Comparison of ENCODE assay signal across 15 cellular contexts in the genomic region with DNA sequence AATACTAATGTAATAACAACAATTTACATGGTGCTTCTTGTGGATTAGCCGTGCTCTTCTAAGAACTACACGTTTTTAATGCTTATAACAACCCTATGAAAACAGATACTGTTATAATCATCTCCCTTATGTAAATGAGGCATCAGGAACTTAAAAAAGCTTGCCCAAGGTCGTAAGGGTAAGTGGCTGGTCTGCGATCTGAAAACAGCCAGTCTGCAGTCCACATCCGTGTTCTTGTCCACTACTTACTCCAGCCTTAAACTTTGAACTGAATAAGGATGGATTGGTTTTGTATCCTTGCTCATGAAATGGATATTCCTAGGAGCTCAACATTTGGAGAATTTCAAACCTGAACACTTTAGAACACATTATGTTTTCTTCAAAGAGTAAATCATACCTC. TPM values are rescaled to one million over a fixed set of nuclear protein-coding genes. Genes with fewer than 3 reads are reported as not detected.
DNase-seq lines count a peak whose midpoint lies in the region; ATAC-seq, FAIRE-seq and TF ChIP-seq lines count a peak whose summit lies in the region.
"Had no signal": no experiment of that assay in that cellular context is flagged by ENCODE, and none has a peak within 500 bp of the region (broad histone marks: within the 10 kb centered on the region; RNA-seq: fewer than 3 reads in every experiment).

No MANE protein-coding gene starts in this region.

- H3K36me3 ChIP-seq in ascending aorta (no peaks in the 10 kb centered on the region), keratinocyte (ENCODE audit: control insufficient read depth in 2 of 2, extremely low read depth in 1 of 2, insufficient read depth in 2 of 2, low read length in 2 of 2) (peaks cover 0 to 2% of the 10 kb centered on the region in 2 experiments), tibial artery (no peaks in the 10 kb centered on the region)

- peaks cover 11 to 42% of the 10 kb centered on the region in 2 donors for H3K4me1 ChIP-seq in ascending aorta
- peaks cover 3% of the 10 kb centered on the region for H3K4me1 ChIP-seq in keratinocyte (ENCODE audit: control insufficient read depth, extremely low read depth, insufficient read depth, low read length)
- H3K4me1 ChIP-seq in tibial artery: peaks cover 0 to 71% (median 26%) of the 10 kb centered on the region in 4 donors

- peaks cover 2% of the 10 kb centered on the region for H4K20me1 ChIP-seq in keratinocyte (ENCODE audit: control insufficient read depth, extremely low read depth, insufficient read depth, low read length)

- no peaks in the 10 kb centered on the region for H3K9me3 ChIP-seq in ascending aorta
- H3K9me3 ChIP-seq in keratinocyte (ENCODE audit: control insufficient read depth, low read depth, low read length): no peaks in the 10 kb centered on the region
- no peaks in the 10 kb centered on the region for H3K9me3 ChIP-seq in tibial artery

- peaks cover 14% of the 10 kb centered on the region for H3K79me2 ChIP-seq in keratinocyte (ENCODE audit: control insufficient read depth, insufficient read depth, low read length)

- DNase-seq in H54 (ENCODE audit: insufficient read length, low spot score): no peak
- DNase-seq in ascending aorta (ENCODE audit: low spot score in 2 of 2): no peak
- no peak for DNase-seq in keratinocyte (ENCODE audit: low read depth, low spot score)
- no peak for DNase-seq in tibial artery
- DNase-seq in activated CD4-positive, alpha-beta T cell treated with anti-CD3 and anti-CD28 coated beads for 1 hour: no peak
- DNase-seq: DMS 273 treated with DMSO at 0.1 percent for 48 hours; H9; NCI-H1417 treated with DMSO at 0.1 percent for 48 hours; NCI-H2029; NCI-H526; NK-92 treated with Interleukin-12 subunit alpha and Interleukin-12 subunit beta, amount 100 ng/mL, for 24 hours; PC-3 had no signal

- H3K27ac ChIP-seq in ascending aorta (peak overlapping the region; percentile 35 to 46), keratinocyte (ENCODE audit: control insufficient read depth, insufficient read depth, low read length) (no peak overlapping the region), tibial artery (peak overlapping the region; percentile 61 to 64)
- H3K27ac ChIP-seq: SK-N-MC had no signal

- H3K9ac ChIP-seq in keratinocyte (ENCODE audit: control insufficient read depth, extremely low read depth, insufficient read depth, low read length): no peak overlapping the region

- no peak for TF ChIP-seq POLR2A in H54 (IDR thresholded peaks at IDR 0.05; ENCODE audit: low read depth, low read length)

- TF ChIP-seq CTCF in ascending aorta (IDR thresholded peaks at IDR 0.05) (no peak), keratinocyte (optimal IDR thresholded peaks at IDR 0.05 in 1 of 3, IDR thresholded peaks at IDR 0.05 in 1 of 3, conservative IDR thresholded peaks at IDR 0.05 in 1 of 3; ENCODE audit: extremely low read depth in 1 of 3, insufficient read depth in 2 of 3, low read length in 3 of 3) (no peak), tibial artery (IDR thresholded peaks at IDR 0.05) (no peak)

- no peak overlapping the region for H3K4me2 ChIP-seq in keratinocyte (ENCODE audit: control insufficient read depth, extremely low read depth, insufficient read depth, low read depth, low read length)

- FAIRE-seq in H54 (lab: Jason Lieb, UNC): peak; percentile 73
- peak; percentile 51 for FAIRE-seq in keratinocyte (lab: Jason Lieb, UNC)

- no peaks in the 10 kb centered on the region for H3K9me1 ChIP-seq in keratinocyte (ENCODE audit: control insufficient read depth, extremely low read depth, insufficient read depth, low read length)

- H3K4me3 ChIP-seq in ascending aorta (peak overlapping the region in 1 of 2 donors; percentile 19), keratinocyte (ENCODE audit: control insufficient read depth in 2 of 3, extremely low read depth in 1 of 3, insufficient read depth in 2 of 3, low read depth in 1 of 3, low read length in 3 of 3) (no peak overlapping the region), tibial artery (no peak overlapping the region)
- H3K4me3 ChIP-seq: SK-N-MC had no signal

- intact Hi-C loops in ascending aorta (cut with DNase I): loop anchor here (2.0 to 5.0 kb wide), 3 partner anchors 86 to 259 kb away; no protein-coding TSS in a partner anchor
- intact Hi-C loops in tibial artery (cut with DNase I; ENCODE audit: low total_unique reads): loop anchor here (5.0 kb wide), 1 partner anchor 256 kb away; no protein-coding TSS in a partner anchor

- no peak overlapping the region for H2AFZ ChIP-seq in keratinocyte (ENCODE audit: control insufficient read depth, low read length)

- dilution Hi-C loops in keratinocyte (cut with MboI; ENCODE audit: extremely low pct_ligation_motif_present, low sequenced_read_pairs): no loop called here

- H3K27me3 ChIP-seq in ascending aorta (no peaks in the 10 kb centered on the region), keratinocyte (ENCODE audit: control insufficient read depth, extremely low read depth, insufficient read depth, low read length) (no peaks in the 10 kb centered on the region), tibial artery (no peaks in the 10 kb centered on the region)

- ATAC-seq in HG03135 (IDR thresholded peaks at IDR 0.05; ENCODE audit: unreplicated experiment) (no peak), HG02610 (IDR thresholded peaks at IDR 0.05; ENCODE audit: unreplicated experiment) (no peak)
- ATAC-seq: PC-3 had no signal

RNA-seq across cellular contexts. Expression of gene PAM, which starts 26.7 kb away (rescaled TPM):
- 940 TPM for total RNA-seq in ascending aorta
- polyA plus RNA-seq in keratinocyte: 105 to 192 TPM (median 149 TPM) in 3 replicates
- 96.9 TPM for polyA plus RNA-seq in keratinocyte (2011; ENCODE audit: low read depth)
- polyA plus RNA-seq in keratinocyte (2011; cell fraction: cytosol; rRNA removed): 73.8 and 136 TPM in 2 replicates
- polyA plus RNA-seq in keratinocyte (2011; cell fraction: nucleus; rRNA removed): 229 and 277 TPM in 2 replicates
- 82.4 and 84.4 TPM in 2 replicates for polyA plus RNA-seq in keratinocyte (2012; ENCODE audit: low replicate concordance)
- 47.6 to 157 TPM (median 127 TPM) in 3 replicates for polyA minus RNA-seq in keratinocyte
- polyA minus RNA-seq in keratinocyte (2011; cell fraction: cytosol; rRNA and poly(A)+ RNA removed): 104 TPM
- 257 and 400 TPM in 2 replicates for polyA minus RNA-seq in keratinocyte (2011; cell fraction: nucleus; rRNA and poly(A)+ RNA removed)
